In genomic region chr12:88035907-88036289, GRCh38 we compare ENCODE assay signal across 8 cellular contexts. TPM values are rescaled to one million over a fixed set of nuclear protein-coding genes. Genes with fewer than 3 reads are reported as not detected.
DNase-seq lines count a peak whose midpoint lies in the region; ATAC-seq, FAIRE-seq and TF ChIP-seq lines count a peak whose summit lies in the region.

No MANE protein-coding gene starts in this region.

- no peak for TF ChIP-seq CTCF in suprapubic skin (IDR thresholded peaks at IDR 0.05)
- TF ChIP-seq CTCF in D721Med (IDR thresholded peaks at IDR 0.05; ENCODE audit: insufficient read depth, missing control alignments), result no peak

- H3K27ac ChIP-seq in BLaER1 (peak overlapping the region; percentile 69), suprapubic skin (peak overlapping the region; percentile 86)

- TF ChIP-seq EP300 in suprapubic skin (IDR thresholded peaks at IDR 0.05), result no peak

- H3K9me3 Mint-ChIP-seq in activated naive CD8-positive, alpha-beta T cell (ENCODE audit: low read depth), result no peaks in the 10 kb centered on the region

- H3K36me3 ChIP-seq in BLaER1 (peaks cover 5% of the 10 kb centered on the region; the same call in 1 of the 2 replicates), suprapubic skin (no peaks in the 10 kb centered on the region)

- peak overlapping the region; percentile 97 for H3K4me3 Mint-ChIP-seq in activated naive CD8-positive, alpha-beta T cell

- WGBS in suprapubic skin, result 9% methylated on average over 5 of the region's 5 CpGs

- H3K27ac Mint-ChIP-seq in activated naive CD8-positive, alpha-beta T cell, result peak overlapping the region; percentile 72

- H3K4me1 Mint-ChIP-seq in activated naive CD8-positive, alpha-beta T cell (ENCODE audit: low read depth), result peaks cover 55% of the 10 kb centered on the region

- H3K4me2 ChIP-seq in BLaER1, result peak overlapping the region; percentile 85

- peaks cover 52% of the 10 kb centered on the region for H4K20me1 ChIP-seq in BLaER1

- DNase-seq in suprapubic skin (ENCODE audit: low spot score in 2 of 2) (no peak), D721Med (ENCODE audit: insufficient read length, low spot score) (no peak), GDM1 (lab: John Stamatoyannopoulos, UW) (no peak)

- FAIRE-seq in islet of Langerhans (lab: Jason Lieb, UNC) (peak; percentile 58), D721Med (lab: Jason Lieb, UNC) (no peak)

- H3K36me3 Mint-ChIP-seq in activated naive CD8-positive, alpha-beta T cell, result peaks cover 4% of the 10 kb centered on the region

- H3K27me3 ChIP-seq in BLaER1 (no peaks in the 10 kb centered on the region), suprapubic skin (no peaks in the 10 kb centered on the region)

- TF ChIP-seq POLR2A in suprapubic skin (IDR thresholded peaks at IDR 0.05), result no peak

- H3K9me3 ChIP-seq in BLaER1 (peaks cover 13% of the 10 kb centered on the region), suprapubic skin (no peaks in the 10 kb centered on the region)

- H3K4me3 ChIP-seq in BLaER1 (peak overlapping the region; percentile 75), suprapubic skin (peak overlapping the region; percentile 90)

- peak; percentile 29 for ATAC-seq in GM19395 (IDR thresholded peaks at IDR 0.05; ENCODE audit: unreplicated experiment)
- peak; percentile 23 for ATAC-seq in HG03378 (IDR thresholded peaks at IDR 0.05; ENCODE audit: unreplicated experiment)

- H3K4me1 ChIP-seq in BLaER1 (peaks cover 24% of the 10 kb centered on the region), suprapubic skin (peaks cover 29% of the 10 kb centered on the region)

- H3K27me3 Mint-ChIP-seq in activated naive CD8-positive, alpha-beta T cell, result no peaks in the 10 kb centered on the region

- H3K9ac ChIP-seq in BLaER1, result peak overlapping the region; percentile 80

RNA-seq across cellular contexts. Expression of gene C12orf50, which starts 6.7 kb away (rescaled TPM):
- total RNA-seq in suprapubic skin, result not detected
